In the genomic region with DNA sequence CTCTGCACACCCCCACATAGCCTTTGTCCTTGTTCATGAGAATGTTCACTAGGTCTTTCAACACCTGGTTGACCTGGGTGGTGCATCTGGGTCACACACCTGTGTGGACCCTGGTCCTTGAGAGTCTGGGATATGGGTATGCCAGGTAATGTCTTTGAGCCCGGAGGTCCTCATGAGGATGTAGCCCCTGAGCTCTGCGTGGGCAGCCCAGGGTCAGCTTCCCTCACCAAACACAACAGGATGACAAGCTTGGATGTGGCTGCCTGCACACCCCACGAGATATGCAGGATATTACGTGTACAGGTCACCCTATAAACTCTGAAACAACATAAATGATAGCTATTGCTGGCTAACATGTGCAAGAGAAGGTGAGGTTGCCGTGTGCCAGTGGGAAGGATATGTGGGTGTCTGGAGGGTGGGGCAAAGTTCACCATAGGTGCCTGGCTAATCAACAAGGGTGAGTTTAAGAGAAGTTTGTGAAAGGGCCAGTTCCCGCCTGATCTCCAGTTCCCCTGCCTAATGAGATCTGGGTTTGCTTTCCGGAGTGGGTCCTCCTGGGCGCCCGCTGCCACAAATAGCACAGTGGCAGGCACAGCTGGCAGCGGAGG, we compare ENCODE assay signal across 8 cellular contexts. TPM values are rescaled to one million over a fixed set of nuclear protein-coding genes. Genes with fewer than 3 reads are reported as not detected.
DNase-seq lines count a peak whose midpoint lies in the region; ATAC-seq and TF ChIP-seq lines count a peak whose summit lies in the region.

No MANE protein-coding gene starts in this region.

- peak; percentile 28 for ATAC-seq in effector memory CD8-positive, alpha-beta T cell (replicated peaks)
- ATAC-seq in HG02610 (IDR thresholded peaks at IDR 0.05; ENCODE audit: unreplicated experiment) (no peak), GM19397 (IDR thresholded peaks at IDR 0.05; ENCODE audit: unreplicated experiment) (no peak)

- H3K4me3 ChIP-seq in BLaER1 (peak overlapping the region; percentile 95), LNCaP clone FGC (ENCODE audit: low read depth, low read length) (peak overlapping the region; percentile 55; the same call in 1 of the 2 replicates), neural cell (ENCODE audit: low read length) (peak overlapping the region; percentile 60)

- no peaks in the 10 kb centered on the region for H3K9me2 ChIP-seq in neural cell (ENCODE audit: insufficient read depth, low read length)

- H3K4me1 ChIP-seq in BLaER1: peaks cover 45% of the 10 kb centered on the region

- no peak for TF ChIP-seq CTCF in LNCaP clone FGC (IDR thresholded peaks at IDR 0.05; ENCODE audit: control insufficient read depth, extremely low read depth, insufficient read depth)
- no peak for TF ChIP-seq CTCF in neural cell (IDR thresholded peaks at IDR 0.05; ENCODE audit: poor library complexity, severe bottlenecking)

- H3K27me3 ChIP-seq in BLaER1 (no peaks in the 10 kb centered on the region), neural cell (ENCODE audit: insufficient read depth, low read depth, low read length) (peaks cover 61% of the 10 kb centered on the region)

- H3K4me2 ChIP-seq in BLaER1 (peak overlapping the region; percentile 90), neural cell (ENCODE audit: low read length) (no peak overlapping the region)

- H3K9ac ChIP-seq in BLaER1 (peak overlapping the region; percentile 84), neural cell (ENCODE audit: low read length) (no peak overlapping the region)

- H3K27ac ChIP-seq in BLaER1 (peak overlapping the region; percentile 93), neural cell (ENCODE audit: low read length) (no peak overlapping the region)

- TF ChIP-seq RAD21 in neural cell (conservative IDR thresholded peaks at IDR 0.05): no peak

- H2AFZ ChIP-seq in neural cell (ENCODE audit: low read depth, low read length): no peak overlapping the region

- no peaks in the 10 kb centered on the region for H3K9me3 ChIP-seq in BLaER1
- no peaks in the 10 kb centered on the region for H3K9me3 ChIP-seq in neural cell (ENCODE audit: low read length)

- H3K4me3 Mint-ChIP-seq in effector memory CD8-positive, alpha-beta T cell: peak overlapping the region; percentile 88 to 90

- no peaks in the 10 kb centered on the region for H3K9me3 Mint-ChIP-seq in effector memory CD8-positive, alpha-beta T cell

- H4K20me1 ChIP-seq in BLaER1 (peaks cover 26% of the 10 kb centered on the region; the same call in 1 of the 2 replicates), neural cell (ENCODE audit: insufficient read depth) (no peaks in the 10 kb centered on the region)

- H3K36me3 ChIP-seq in BLaER1 (peaks cover 19% of the 10 kb centered on the region), neural cell (ENCODE audit: insufficient read depth, low read length) (no peaks in the 10 kb centered on the region)

- no peaks in the 10 kb centered on the region for H3K27me3 Mint-ChIP-seq in effector memory CD8-positive, alpha-beta T cell

- peaks cover 14% of the 10 kb centered on the region for H3K36me3 Mint-ChIP-seq in effector memory CD8-positive, alpha-beta T cell (ENCODE audit: insufficient read depth)

- H3K27ac Mint-ChIP-seq in effector memory CD8-positive, alpha-beta T cell: peak overlapping the region; percentile 86 to 87

- no peak for TF ChIP-seq EP300 in neural cell (conservative IDR thresholded peaks at IDR 0.05; ENCODE audit: poor library complexity, severe bottlenecking)

- H3K79me2 ChIP-seq in neural cell (replicated peaks; ENCODE audit: insufficient read depth, low read length): no peaks in the 10 kb centered on the region

- H3F3A ChIP-seq in neural cell (ENCODE audit: insufficient read depth, low read length, poor library complexity, severe bottlenecking): no peaks in the 10 kb centered on the region

- H3K4me1 Mint-ChIP-seq in effector memory CD8-positive, alpha-beta T cell (ENCODE audit: low read depth in 2 of 2): peaks cover 13 to 19% of the 10 kb centered on the region in 2 donors

- DNase-seq in LNCaP clone FGC (ENCODE audit: low read depth) (no peak), midbrain (lab: John Stamatoyannopoulos, UW) (no peak), cortex of kidney (lab: John Stamatoyannopoulos, UW) (no peak)
- DNase-seq in effector memory CD8-positive, alpha-beta T cell: peak in 2 of 3 experiments; percentile 18 to 33

TF ChIP-seq in neural cell, 6 proteins besides CTCF, POLR2A, EP300 and RAD21:
- TF ChIP-seq, protein P1, sequence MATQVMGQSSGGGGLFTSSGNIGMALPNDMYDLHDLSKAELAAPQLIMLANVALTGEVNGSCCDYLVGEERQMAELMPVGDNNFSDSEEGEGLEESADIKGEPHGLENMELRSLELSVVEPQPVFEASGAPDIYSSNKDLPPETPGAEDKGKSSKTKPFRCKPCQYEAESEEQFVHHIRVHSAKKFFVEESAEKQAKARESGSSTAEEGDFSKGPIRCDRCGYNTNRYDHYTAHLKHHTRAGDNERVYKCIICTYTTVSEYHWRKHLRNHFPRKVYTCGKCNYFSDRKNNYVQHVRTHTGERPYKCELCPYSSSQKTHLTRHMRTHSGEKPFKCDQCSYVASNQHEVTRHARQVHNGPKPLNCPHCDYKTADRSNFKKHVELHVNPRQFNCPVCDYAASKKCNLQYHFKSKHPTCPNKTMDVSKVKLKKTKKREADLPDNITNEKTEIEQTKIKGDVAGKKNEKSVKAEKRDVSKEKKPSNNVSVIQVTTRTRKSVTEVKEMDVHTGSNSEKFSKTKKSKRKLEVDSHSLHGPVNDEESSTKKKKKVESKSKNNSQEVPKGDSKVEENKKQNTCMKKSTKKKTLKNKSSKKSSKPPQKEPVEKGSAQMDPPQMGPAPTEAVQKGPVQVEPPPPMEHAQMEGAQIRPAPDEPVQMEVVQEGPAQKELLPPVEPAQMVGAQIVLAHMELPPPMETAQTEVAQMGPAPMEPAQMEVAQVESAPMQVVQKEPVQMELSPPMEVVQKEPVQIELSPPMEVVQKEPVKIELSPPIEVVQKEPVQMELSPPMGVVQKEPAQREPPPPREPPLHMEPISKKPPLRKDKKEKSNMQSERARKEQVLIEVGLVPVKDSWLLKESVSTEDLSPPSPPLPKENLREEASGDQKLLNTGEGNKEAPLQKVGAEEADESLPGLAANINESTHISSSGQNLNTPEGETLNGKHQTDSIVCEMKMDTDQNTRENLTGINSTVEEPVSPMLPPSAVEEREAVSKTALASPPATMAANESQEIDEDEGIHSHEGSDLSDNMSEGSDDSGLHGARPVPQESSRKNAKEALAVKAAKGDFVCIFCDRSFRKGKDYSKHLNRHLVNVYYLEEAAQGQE (IDR thresholded peaks at IDR 0.05; ENCODE audit: borderline replicate concordance): no peak
- TF ChIP-seq SMC3 (conservative IDR thresholded peaks at IDR 0.05; ENCODE audit: poor library complexity): no peak
- TF ChIP-seq POLR2AphosphoS5 (IDR thresholded peaks at IDR 0.05): no peak
- no peak for TF ChIP-seq EZH2 (IDR thresholded peaks at IDR 0.05; ENCODE audit: borderline replicate concordance, insufficient read depth, low read length, poor library complexity, severe bottlenecking)
- no peak for TF ChIP-seq MXI1 (conservative IDR thresholded peaks at IDR 0.05; ENCODE audit: poor library complexity, severe bottlenecking)
- TF ChIP-seq TAF1 (IDR thresholded peaks at IDR 0.05; ENCODE audit: low read depth): no peak
TF ChIP-seq in neural cell: peak in this region for 0.

RNA-seq across cellular contexts. Expression of a gene that starts 1.3 kb away (rescaled TPM):
- 0.28 and 0.43 TPM in 2 replicates for polyA plus RNA-seq in neural cell
- polyA minus RNA-seq in neural cell: 1.7 TPM in 2 replicates

Comparison
In these comparisons a context has a peak if more than half of its experiments do, and no peak if none do; other contexts are left out.
1. DNase-seq: peak in effector memory CD8-positive, alpha-beta T cell (2 of 3); none in LNCaP clone FGC (single experiment), midbrain (single experiment) and cortex of kidney (single experiment).
2. Peak in every context shown above with its lines, with median percentiles within 50 percentile points of each other: H3K4me3 ChIP-seq.